Comparison of ENCODE assay signal across 8 cellular contexts in the genomic region with DNA sequence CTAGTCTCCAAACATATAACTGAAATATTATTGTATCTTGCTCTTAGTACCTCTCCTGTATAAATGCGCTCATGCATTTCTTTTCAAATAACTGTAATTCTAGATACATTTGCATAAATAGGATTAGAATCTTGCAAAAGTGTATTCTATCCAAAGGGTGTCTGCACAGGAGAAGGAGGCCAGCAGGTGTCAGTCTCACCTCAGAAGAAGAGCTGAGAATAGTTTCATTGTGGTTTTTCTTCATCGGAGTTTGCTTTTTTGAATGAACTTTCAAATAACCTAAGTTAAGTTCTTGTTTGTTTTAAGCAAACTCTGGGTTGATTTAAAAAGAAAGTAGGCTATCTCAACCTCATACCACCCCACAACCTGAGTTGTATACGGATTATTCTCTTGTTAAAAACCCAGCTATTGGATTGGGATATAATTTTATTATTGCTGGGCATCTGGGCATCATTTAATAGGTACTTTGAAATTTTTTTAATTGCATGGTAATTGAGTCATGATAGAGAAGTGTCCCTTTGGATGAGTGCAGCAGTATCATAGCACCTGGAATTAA.
DNase-seq lines count a peak whose midpoint lies in the region; ATAC-seq and TF ChIP-seq lines count a peak whose summit lies in the region.

No MANE protein-coding gene starts in this region.

- H3K4me1 Mint-ChIP-seq in osteocyte (ENCODE audit: unreplicated experiment), result peaks cover 41% of the 10 kb centered on the region

- H3K27ac Mint-ChIP-seq in osteocyte (ENCODE audit: unreplicated experiment), result peak overlapping the region; percentile 75

- no peak overlapping the region for H3K4me3 Mint-ChIP-seq in osteocyte (ENCODE audit: unreplicated experiment)

- no peaks in the 10 kb centered on the region for H3K36me3 Mint-ChIP-seq in osteocyte (ENCODE audit: unreplicated experiment)

- no peaks in the 10 kb centered on the region for H3K9me3 ChIP-seq in AG04450 (ENCODE audit: control insufficient read depth, insufficient read depth, low read length)

- TF ChIP-seq CTCF in AG04450 (IDR thresholded peaks at IDR 0.05; ENCODE audit: low read depth, low read length) (peak; percentile 88), RWPE1 (conservative IDR thresholded peaks at IDR 0.05; ENCODE audit: low read depth) (peak; percentile 82), fibroblast of mammary gland (conservative IDR thresholded peaks at IDR 0.05; ENCODE audit: control insufficient read depth, insufficient read depth, low read depth, low read length) (peak; percentile 81), osteocyte (IDR thresholded peaks at IDR 0.05) (peak; percentile 94)

- DNase-seq in AG04450 (ENCODE audit: low read depth, low spot score), result peak; percentile 39
- DNase-seq in HuH-7 (ENCODE audit: low spot score), result peak; percentile 10
- DNase-seq in RWPE1 (ENCODE audit: low spot score), result peak; percentile 26
- DNase-seq in fibroblast of mammary gland (ENCODE audit: low read depth), result peak; percentile 74
- DNase-seq in osteocyte (ENCODE audit: extremely low spot score, unreplicated experiment), result no peak
- no peak for DNase-seq in activated CD8-positive, alpha-beta memory T cell treated with anti-CD3 and anti-CD28 coated beads, Interleukin-2, amount 50 U/mL, for 48 hours
- DNase-seq in cortex of kidney (lab: John Stamatoyannopoulos, UW), result no peak

- H3K27me3 Mint-ChIP-seq in osteocyte (ENCODE audit: unreplicated experiment), result no peaks in the 10 kb centered on the region

- CTCF ChIA-PET in AG04450 (lab: Charles Lee), result interaction anchor here (0.5 to 4.3 kb wide), 41 partner anchors 9 to 1289 kb away, joined by 3 to 41 read pairs (median 4); no protein-coding TSS in a partner anchor
- CTCF ChIA-PET in RWPE1 (lab: Yijun Ruan, JAX), result interaction anchor here (0.6 to 2.4 kb wide), 13 partner anchors 63 to 1251 kb away, joined by 3 to 22 read pairs (median 3); no protein-coding TSS in a partner anchor

- peak; percentile 63 for ATAC-seq in GM18498 (IDR thresholded peaks at IDR 0.05; ENCODE audit: unreplicated experiment)

- POLR2A ChIA-PET in AG04450 (lab: Yijun Ruan, JAX) (no interaction called here), RWPE1 (lab: Yijun Ruan, JAX; ENCODE audit: low non-redundant PET) (no interaction called here)

- no peaks in the 10 kb centered on the region for H3K27me3 ChIP-seq in AG04450 (ENCODE audit: control insufficient read depth, insufficient read depth, low read length)

- H3K27ac ChIP-seq in AG04450 (ENCODE audit: low read depth, low read length) (no peak overlapping the region), RWPE1 (no peak overlapping the region)

- no peaks in the 10 kb centered on the region for H3K9me3 Mint-ChIP-seq in osteocyte (ENCODE audit: unreplicated experiment)

- H3K4me3 ChIP-seq in AG04450 (ENCODE audit: low read depth, low read length) (no peak overlapping the region), fibroblast of mammary gland (ENCODE audit: control insufficient read depth, low read depth, low read length) (no peak overlapping the region)

Comparison
In these comparisons a context has a peak if more than half of its experiments do, and no peak if none do; other contexts are left out.
1. DNase-seq: peak in AG04450 (single experiment), HuH-7 (single experiment), RWPE1 (single experiment) and fibroblast of mammary gland (single experiment); none in osteocyte (single experiment), activated CD8-positive, alpha-beta memory T cell treated with anti-CD3 and anti-CD28 coated beads, Interleukin-2, amount 50 U/mL, for 48 hours (single experiment) and cortex of kidney (single experiment).
2. Peak in every context shown above with its lines, with median percentiles within 50 percentile points of each other: CTCF ChIP-seq.